16 cellular contexts compared by ENCODE assay signal in genomic region chr4:38279650-38280322, GRCh38.
DNase-seq lines count a peak whose midpoint lies in the region; ATAC-seq and TF ChIP-seq lines count a peak whose summit lies in the region.
"Had no signal": no experiment of that assay in that cellular context is flagged by ENCODE, and none has a peak within 500 bp of the region (broad histone marks: within the 10 kb centered on the region; RNA-seq: fewer than 3 reads in every experiment).

No MANE protein-coding gene starts in this region.

- H3K4me1 Mint-ChIP-seq in brain (peaks cover 26% of the 10 kb centered on the region), type B pancreatic cell (ENCODE audit: unreplicated experiment) (peaks cover 33% of the 10 kb centered on the region)

- H3K4me3 Mint-ChIP-seq in brain: peak overlapping the region in 1 of 5 experiments; percentile 21
- peak overlapping the region; percentile 34 for H3K4me3 Mint-ChIP-seq in type B pancreatic cell
- H3K4me3 Mint-ChIP-seq: activated naive CD4-positive, alpha-beta T cell treated with anti-CD3 and anti-CD28 coated beads for 36 hours; CD4-positive, alpha-beta memory T cell had no signal

- intact Hi-C loops in right lobe of liver (cut with DNase I): no loop called here

- DNase-seq in NCI-H2196 (lab: John Stamatoyannopoulos, UW; ENCODE audit: unreplicated experiment) (peak; percentile 13), NCI-H2196 treated with DMSO at 0.1 percent for 48 hours (lab: John Stamatoyannopoulos, UW; ENCODE audit: unreplicated experiment) (no peak), right lobe of liver (peak in 1 of 3 donors; percentile 56), type B pancreatic cell (ENCODE audit: extremely low spot score, unreplicated experiment) (no peak), MV-4-11 (lab: John Stamatoyannopoulos, UW) (no peak)
- DNase-seq in stimulated activated CD8-positive, alpha-beta memory T cell treated with anti-CD3 and anti-CD28 coated beads, Interleukin-4, amount 100 ng/mL, for 48 hours: no peak
- DNase-seq in effector memory CD4-positive, alpha-beta T cell: no peak
- DNase-seq: activated naive CD4-positive, alpha-beta T cell treated with anti-CD3 and anti-CD28 coated beads for 36 hours; CD4-positive, alpha-beta memory T cell; effector CD8-positive, alpha-beta T cell; GDM1; NCI-H2227 treated with DMSO at 0.1 percent for 48 hours; OCI-M1 had no signal

- no peaks in the 10 kb centered on the region for H3K9me3 ChIP-seq in right lobe of liver
- no peaks in the 10 kb centered on the region for H3K9me3 ChIP-seq in effector memory CD4-positive, alpha-beta T cell (ENCODE audit: control insufficient read depth, low read length)

- H3K27me3 Mint-ChIP-seq in brain (peaks cover 7% of the 10 kb centered on the region), type B pancreatic cell (no peaks in the 10 kb centered on the region)
- H3K27me3 Mint-ChIP-seq: CD4-positive, alpha-beta memory T cell had no signal

- WGBS in right lobe of liver (ENCODE audit: insufficient coverage, low coverage, low lambda C conversion rate, missing lambda C conversion rate): 54% methylated on average over 8 of the region's 9 CpGs

- ATAC-seq in right lobe of liver: peak; percentile 89 to 98 (median 94)
- ATAC-seq: foreskin keratinocyte had no signal

- H3K27me3 ChIP-seq in right lobe of liver: no peaks in the 10 kb centered on the region
- H3K27me3 ChIP-seq in effector memory CD4-positive, alpha-beta T cell (replicated peaks; ENCODE audit: control insufficient read depth, insufficient read depth, low read length, poor library complexity, severe bottlenecking): no peaks in the 10 kb centered on the region
- H3K27me3 ChIP-seq: foreskin keratinocyte had no signal

- no peaks in the 10 kb centered on the region for H3K36me3 ChIP-seq in right lobe of liver
- H3K36me3 ChIP-seq in effector memory CD4-positive, alpha-beta T cell (ENCODE audit: control insufficient read depth, insufficient read depth, low read length): no peaks in the 10 kb centered on the region

- H3K9me3 Mint-ChIP-seq in brain (peaks cover 0 to 14% (median 5%) of the 10 kb centered on the region in 5 experiments), type B pancreatic cell (peaks cover 8% of the 10 kb centered on the region)
- H3K9me3 Mint-ChIP-seq: activated naive CD4-positive, alpha-beta T cell treated with anti-CD3 and anti-CD28 coated beads for 36 hours had no signal

- no peak for TF ChIP-seq CTCF in brain (conservative IDR thresholded peaks at IDR 0.05)
- no peak for TF ChIP-seq CTCF in right lobe of liver (IDR thresholded peaks at IDR 0.05)
- no peak for TF ChIP-seq CTCF in type B pancreatic cell (conservative IDR thresholded peaks at IDR 0.05)

- TF ChIP-seq POLR2A in right lobe of liver (IDR thresholded peaks at IDR 0.05): no peak

- H3K4me3 ChIP-seq in right lobe of liver: no peak overlapping the region
- H3K4me3 ChIP-seq in effector memory CD4-positive, alpha-beta T cell (ENCODE audit: insufficient read depth, low read depth, low read length, poor library complexity, severe bottlenecking): no peak overlapping the region

- H3K36me3 Mint-ChIP-seq in brain (no peaks in the 10 kb centered on the region), type B pancreatic cell (peaks cover 3% of the 10 kb centered on the region)
- H3K36me3 Mint-ChIP-seq: CD4-positive, alpha-beta memory T cell had no signal

- peaks cover 0 to 13% (median 5%) of the 10 kb centered on the region in 4 donors for H3K4me1 ChIP-seq in right lobe of liver
- H3K4me1 ChIP-seq in effector memory CD4-positive, alpha-beta T cell (ENCODE audit: control insufficient read depth, insufficient read depth, low read length, poor library complexity, severe bottlenecking): no peaks in the 10 kb centered on the region
- H3K4me1 ChIP-seq: parathyroid adenoma had no signal

- H3K27ac Mint-ChIP-seq in brain (peak overlapping the region in 4 of 5 experiments; percentile 7 to 91 (median 64)), type B pancreatic cell (peak overlapping the region; percentile 86)
- H3K27ac Mint-ChIP-seq: activated naive CD4-positive, alpha-beta T cell treated with anti-CD3 and anti-CD28 coated beads for 36 hours; CD4-positive, alpha-beta memory T cell had no signal

- peak overlapping the region in 2 of 3 donors; percentile 37 to 73 for H3K27ac ChIP-seq in right lobe of liver
- no peak overlapping the region for H3K27ac ChIP-seq in effector memory CD4-positive, alpha-beta T cell (ENCODE audit: insufficient read depth, low read length, poor library complexity, severe bottlenecking)
- H3K27ac ChIP-seq: foreskin keratinocyte, parathyroid adenoma had no signal
